In genomic region chr3:108090701-108091497, GRCh38 we compare ENCODE assay signal across 8 cellular contexts. TPM values are rescaled to one million over a fixed set of nuclear protein-coding genes. Genes with fewer than 3 reads are reported as not detected.
DNase-seq lines count a peak whose midpoint lies in the region; ATAC-seq and TF ChIP-seq lines count a peak whose summit lies in the region.

Gene CD47, minus strand, starts transcription at chr3:108091031. Its CDS starts 123 bp downstream, at chr3:108090908.

- H3K27ac ChIP-seq in A673 (ENCODE audit: low read depth, low read length, poor library complexity, severe bottlenecking) (peak within 1 kb of the TSS; percentile 62), breast epithelium (peak within 1 kb of the TSS; percentile 92 to 96), iPS-20b (ENCODE audit: low read length) (no peak within 1 kb of the TSS), skin epidermis (peak within 1 kb of the TSS; percentile 89 to 99 (median 96))

- H3K9ac ChIP-seq in iPS-20b (ENCODE audit: low read depth, low read length) = peak within 1 kb of the TSS; percentile 68; the same call in 1 of the 2 replicates

- intact Hi-C loops in A673 (cut with micrococcal nuclease; ENCODE audit: unreplicated experiment) (loop anchor here (5.0 kb wide), 1 partner anchor 164 kb away; no protein-coding TSS in a partner anchor), breast epithelium (cut with DNase I; ENCODE audit: low total_unique reads) (loop anchor here (2.0 kb wide), 1 partner anchor 132 kb away; the partner anchor contains the start of gene IFT57)

- peak; percentile 50 for TF ChIP-seq POLR2A in breast epithelium (IDR thresholded peaks at IDR 0.05)

- BruUV-seq in A673 (replicated peaks; lab: Mats Ljungman, UMichigan) = no TSS peak

- CTCF ChIA-PET in A673 (lab: Charles Lee) = no interaction called here

- TF ChIP-seq CTCF in A673 (conservative IDR thresholded peaks at IDR 0.05; ENCODE audit: low read depth, low read length) = no peak
- TF ChIP-seq CTCF in WI38 (IDR thresholded peaks at IDR 0.05; ENCODE audit: low read depth, low read length) = no peak
- TF ChIP-seq CTCF in breast epithelium (IDR thresholded peaks at IDR 0.05) = no peak

- POLR2A ChIA-PET in A673 (lab: Charles Lee; ENCODE audit: low non-redundant PET) = no interaction called here

- H3K9me3 ChIP-seq in A673 (ENCODE audit: low read depth, low read length, poor library complexity, severe bottlenecking) (no peaks in the 10 kb centered on the region), breast epithelium (no peaks in the 10 kb centered on the region), iPS-20b (ENCODE audit: insufficient read depth, low read depth, low read length) (no peaks in the 10 kb centered on the region)

- H3K4me1 ChIP-seq in A673 (ENCODE audit: insufficient read depth, low read length, poor library complexity, severe bottlenecking) = peaks cover 9% of the 10 kb centered on the region
- H3K4me1 ChIP-seq in breast epithelium = peaks cover 0 to 4% of the 10 kb centered on the region in 2 donors
- no peaks in the 10 kb centered on the region for H3K4me1 ChIP-seq in iPS-20b (ENCODE audit: insufficient read depth, low read length)

- H3K27me3 ChIP-seq in A673 (replicated peaks; ENCODE audit: insufficient read depth, low read depth, low read length, poor library complexity) (no peaks in the 10 kb centered on the region), breast epithelium (no peaks in the 10 kb centered on the region), iPS-20b (ENCODE audit: insufficient read depth, low read length) (peaks cover 49% of the 10 kb centered on the region)

- DNase-seq in A673 (ENCODE audit: low spot score) (peak; percentile 90), NCI-H2196 (lab: John Stamatoyannopoulos, UW; ENCODE audit: unreplicated experiment) (peak; percentile 95), breast epithelium (ENCODE audit: low spot score in 2 of 2) (peak; percentile 91 to 93)

- peak; percentile 62 for ATAC-seq in GM18868 (IDR thresholded peaks at IDR 0.05; ENCODE audit: unreplicated experiment)
- ATAC-seq in HG03108 (IDR thresholded peaks at IDR 0.05; ENCODE audit: unreplicated experiment) = peak; percentile 62

- H3K4me3 ChIP-seq in A673 (ENCODE audit: low read depth, low read length, poor library complexity, severe bottlenecking) = peak within 1 kb of the TSS; percentile 87
- H3K4me3 ChIP-seq in WI38 (ENCODE audit: low read depth, low read length) = peak within 1 kb of the TSS; percentile 95
- peak within 1 kb of the TSS; percentile 80 to 97 (median 96) for H3K4me3 ChIP-seq in breast epithelium
- H3K4me3 ChIP-seq in iPS-20b (ENCODE audit: low read length) = peak within 1 kb of the TSS; percentile 94
- H3K4me3 ChIP-seq in skin epidermis = peak within 1 kb of the TSS; percentile 65 to 98 (median 94)

- H3K36me3 ChIP-seq in A673 (ENCODE audit: insufficient read depth, low read length, poor library complexity, severe bottlenecking) (no peaks in the 10 kb centered on the region), breast epithelium (no peaks in the 10 kb centered on the region), iPS-20b (ENCODE audit: insufficient read depth, low read depth, low read length) (no peaks in the 10 kb centered on the region)

RNA-seq across cellular contexts. Expression of gene CD47, which starts in this region (rescaled TPM):
- total RNA-seq in A673 (2021) (28.2 and 34.7 TPM in 2 replicates), breast epithelium (100 to 1,000 TPM in 1 of 3 donors, 10 to 100 TPM in 2; 52.8 to 126 (median 85.5) TPM)
